Comparison of ENCODE assay signal across 1 cellular context in genomic region chr5:138331449-138332368, GRCh38.
A peak's percentile ranks its signal among the peaks of the same experiment; 100 is the strongest.
TF ChIP-seq lines count a peak whose summit lies in the region.

Gene CDC25C, minus strand, starts transcription at chr5:138331804. Its CDS starts 624 bp downstream, at chr5:138331180.

TF ChIP-seq in A549, 52 proteins besides CTCF, POLR2A, EP300 and RAD21 (continued from another document):
- TF ChIP-seq, protein P1, sequence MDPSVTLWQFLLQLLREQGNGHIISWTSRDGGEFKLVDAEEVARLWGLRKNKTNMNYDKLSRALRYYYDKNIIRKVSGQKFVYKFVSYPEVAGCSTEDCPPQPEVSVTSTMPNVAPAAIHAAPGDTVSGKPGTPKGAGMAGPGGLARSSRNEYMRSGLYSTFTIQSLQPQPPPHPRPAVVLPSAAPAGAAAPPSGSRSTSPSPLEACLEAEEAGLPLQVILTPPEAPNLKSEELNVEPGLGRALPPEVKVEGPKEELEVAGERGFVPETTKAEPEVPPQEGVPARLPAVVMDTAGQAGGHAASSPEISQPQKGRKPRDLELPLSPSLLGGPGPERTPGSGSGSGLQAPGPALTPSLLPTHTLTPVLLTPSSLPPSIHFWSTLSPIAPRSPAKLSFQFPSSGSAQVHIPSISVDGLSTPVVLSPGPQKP (IDR thresholded peaks at IDR 0.05; ENCODE audit: low read depth, low read length), result no peak
- TF ChIP-seq RFX5 (IDR thresholded peaks at IDR 0.05), result peak; percentile 75
- no peak for TF ChIP-seq RCOR1 (IDR thresholded peaks at IDR 0.05; ENCODE audit: low read depth, low read length)
- TF ChIP-seq CHD2 (IDR thresholded peaks at IDR 0.05; ENCODE audit: low read length, partially characterized antibody), result peak; percentile 66
- TF ChIP-seq ZNF302 (CRISPR knock-in tag; IDR thresholded peaks at IDR 0.05), result no peak
- TF ChIP-seq NPAS2 (CRISPR knock-in tag; IDR thresholded peaks at IDR 0.05; ENCODE audit: borderline replicate concordance), result no peak
- TF ChIP-seq CBX2 (IDR thresholded peaks at IDR 0.05; ENCODE audit: borderline replicate concordance, low read depth), result no peak
- peak; percentile 88; the same call in 1 of the 2 replicates for TF ChIP-seq HDAC2 (IDR thresholded peaks at IDR 0.05)
- no peak for TF ChIP-seq RNF2 (IDR thresholded peaks at IDR 0.05; ENCODE audit: borderline replicate concordance, low read depth)
- no peak for TF ChIP-seq FOSL2 (IDR thresholded peaks at IDR 0.05)
- no peak for TF ChIP-seq FOSL2 (CRISPR knock-in tag; IDR thresholded peaks at IDR 0.05)
- TF ChIP-seq EHMT2 (IDR thresholded peaks at IDR 0.05; ENCODE audit: low read depth), result no peak
- no peak for TF ChIP-seq ZFP36 (IDR thresholded peaks at IDR 0.05; ENCODE audit: borderline replicate concordance, partially characterized antibody)
- TF ChIP-seq ESRRA (IDR thresholded peaks at IDR 0.05; ENCODE audit: borderline replicate concordance, low read length), result no peak
- no peak for TF ChIP-seq SREBF2 (IDR thresholded peaks at IDR 0.05)
- peak; percentile 95 for TF ChIP-seq KDM5A (IDR thresholded peaks at IDR 0.05)
- no peak for TF ChIP-seq NFE2L2 (conservative IDR thresholded peaks at IDR 0.05; ENCODE audit: low read length)
- TF ChIP-seq MYC (IDR thresholded peaks at IDR 0.05; ENCODE audit: borderline replicate concordance, low read length), result no peak
- TF ChIP-seq HOXA7 (CRISPR knock-in tag; IDR thresholded peaks at IDR 0.05), result no peak
- no peak for TF ChIP-seq HOXB5 (CRISPR knock-in tag; IDR thresholded peaks at IDR 0.05)
- TF ChIP-seq TFCP2L1 (CRISPR knock-in tag; IDR thresholded peaks at IDR 0.05), result no peak
- no peak for TF ChIP-seq TP53 (CRISPR knock-in tag; IDR thresholded peaks at IDR 0.05)
- no peak for TF ChIP-seq POLR2AphosphoS2 (conservative IDR thresholded peaks at IDR 0.05; ENCODE audit: low read length)
- TF ChIP-seq SMC3 (IDR thresholded peaks at IDR 0.05), result no peak
- TF ChIP-seq HOXB13 (CRISPR knock-in tag; IDR thresholded peaks at IDR 0.05; ENCODE audit: low read depth), result no peak
- TF ChIP-seq E2F6 (IDR thresholded peaks at IDR 0.05; ENCODE audit: borderline replicate concordance, low read depth), result no peak
- TF ChIP-seq, protein P2, sequence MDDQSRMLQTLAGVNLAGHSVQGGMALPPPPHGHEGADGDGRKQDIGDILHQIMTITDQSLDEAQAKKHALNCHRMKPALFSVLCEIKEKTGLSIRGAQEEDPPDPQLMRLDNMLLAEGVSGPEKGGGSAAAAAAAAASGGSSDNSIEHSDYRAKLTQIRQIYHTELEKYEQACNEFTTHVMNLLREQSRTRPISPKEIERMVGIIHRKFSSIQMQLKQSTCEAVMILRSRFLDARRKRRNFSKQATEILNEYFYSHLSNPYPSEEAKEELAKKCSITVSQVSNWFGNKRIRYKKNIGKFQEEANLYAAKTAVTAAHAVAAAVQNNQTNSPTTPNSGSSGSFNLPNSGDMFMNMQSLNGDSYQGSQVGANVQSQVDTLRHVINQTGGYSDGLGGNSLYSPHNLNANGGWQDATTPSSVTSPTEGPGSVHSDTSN (IDR thresholded peaks at IDR 0.05), result peak; percentile 52
- no peak for TF ChIP-seq KDM1A (IDR thresholded peaks at IDR 0.05; ENCODE audit: low read depth)
- TF ChIP-seq, protein P3, sequence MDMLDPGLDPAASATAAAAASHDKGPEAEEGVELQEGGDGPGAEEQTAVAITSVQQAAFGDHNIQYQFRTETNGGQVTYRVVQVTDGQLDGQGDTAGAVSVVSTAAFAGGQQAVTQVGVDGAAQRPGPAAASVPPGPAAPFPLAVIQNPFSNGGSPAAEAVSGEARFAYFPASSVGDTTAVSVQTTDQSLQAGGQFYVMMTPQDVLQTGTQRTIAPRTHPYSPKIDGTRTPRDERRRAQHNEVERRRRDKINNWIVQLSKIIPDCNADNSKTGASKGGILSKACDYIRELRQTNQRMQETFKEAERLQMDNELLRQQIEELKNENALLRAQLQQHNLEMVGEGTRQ (IDR thresholded peaks at IDR 0.05), result peak; percentile 44; the same call in 1 of the 2 replicates
- TF ChIP-seq, protein P4, sequence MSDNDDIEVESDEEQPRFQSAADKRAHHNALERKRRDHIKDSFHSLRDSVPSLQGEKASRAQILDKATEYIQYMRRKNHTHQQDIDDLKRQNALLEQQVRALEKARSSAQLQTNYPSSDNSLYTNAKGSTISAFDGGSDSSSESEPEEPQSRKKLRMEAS (IDR thresholded peaks at IDR 0.05), result peak; percentile 67; the same call in 1 of the 2 replicates
- TF ChIP-seq RARB (CRISPR knock-in tag; IDR thresholded peaks at IDR 0.05), result no peak
- no peak for TF ChIP-seq CBX8 (IDR thresholded peaks at IDR 0.05)
- no peak for TF ChIP-seq CHD4 (IDR thresholded peaks at IDR 0.05; ENCODE audit: borderline replicate concordance)
- TF ChIP-seq EHF (CRISPR knock-in tag; IDR thresholded peaks at IDR 0.05), result no peak
